In the genomic region with DNA sequence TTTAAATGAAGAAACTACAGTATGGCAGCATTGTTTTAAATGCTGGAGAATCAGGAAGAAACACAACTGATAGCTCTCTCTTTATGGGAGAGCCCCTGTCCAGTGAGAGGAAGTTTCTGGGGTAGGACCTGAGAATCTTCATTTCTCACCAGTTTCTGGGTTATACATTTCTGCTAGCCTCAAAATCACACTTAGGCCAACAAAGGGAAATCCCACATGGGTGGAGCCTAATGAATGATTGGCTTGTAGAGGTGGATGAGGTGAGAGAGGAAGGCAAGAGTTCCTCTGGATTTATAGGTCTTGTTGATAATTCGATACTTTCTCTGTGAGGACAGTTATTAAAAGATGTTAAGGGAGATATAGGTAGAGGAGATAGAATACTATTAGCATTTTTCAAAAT, we compare ENCODE assay signal across 16 cellular contexts.
DNase-seq lines count a peak whose midpoint lies in the region; ATAC-seq and TF ChIP-seq lines count a peak whose summit lies in the region.
"Had no signal": no experiment of that assay in that cellular context is flagged by ENCODE, and none has a peak within 500 bp of the region (broad histone marks: within the 10 kb centered on the region; RNA-seq: fewer than 3 reads in every experiment).

No MANE protein-coding gene starts in this region.

- no peak overlapping the region for H3K23ac ChIP-seq in H9 (ENCODE audit: insufficient read length, low read depth, low read length)

- no peak overlapping the region for H3K14ac ChIP-seq in H9 (ENCODE audit: insufficient read depth, low read length)

- H3K18ac ChIP-seq in H9 (ENCODE audit: insufficient read length, low read depth, low read length): no peak overlapping the region

- H2BK120ac ChIP-seq in H9 (ENCODE audit: low read depth, low read length, poor library complexity, severe bottlenecking): no peak overlapping the region

- H3K4me1 ChIP-seq in H9 (ENCODE audit: insufficient read depth, low read length) (no peaks in the 10 kb centered on the region), hepatocyte (ENCODE audit: insufficient read depth) (no peaks in the 10 kb centered on the region)
- H3K4me1 ChIP-seq: left ventricle myocardium inferior had no signal

- no peak overlapping the region for H3K56ac ChIP-seq in H9 (ENCODE audit: insufficient read length, low read depth, low read length)

- ATAC-seq in GM18505 (IDR thresholded peaks at IDR 0.05; ENCODE audit: unreplicated experiment) (peak; percentile 65), GM19372 (IDR thresholded peaks at IDR 0.05; ENCODE audit: low read depth, unreplicated experiment) (peak; percentile 82), HG03342 (IDR thresholded peaks at IDR 0.05; ENCODE audit: unreplicated experiment) (peak; percentile 85)
- ATAC-seq: activated CD8-positive, alpha-beta memory T cell treated with anti-CD3 and anti-CD28 coated beads, Interleukin-2, amount 10 ng/mL, durations not matched to agents 7 days and 5 days had no signal

- TF ChIP-seq CTCF in H9 (conservative IDR thresholded peaks at IDR 0.05): no peak
- no peak for TF ChIP-seq CTCF in hepatocyte (IDR thresholded peaks at IDR 0.05; ENCODE audit: poor library complexity)

- H3K36me3 ChIP-seq in hepatocyte (replicated peaks; ENCODE audit: insufficient read depth, low read depth): no peaks in the 10 kb centered on the region
- H3K36me3 ChIP-seq: left ventricle myocardium inferior had no signal

- H3K9ac ChIP-seq in H9 (ENCODE audit: extremely low read depth, insufficient read length, low read length): no peak overlapping the region

- no peak overlapping the region for H3T11ph ChIP-seq in H9 (ENCODE audit: low read length)

- no peaks in the 10 kb centered on the region for H3K36me3 Mint-ChIP-seq in H9 (ENCODE audit: insufficient read depth in 1 of 3, low read depth in 3 of 3)
- H3K36me3 Mint-ChIP-seq: activated CD8-positive, alpha-beta memory T cell treated with anti-CD3 and anti-CD28 coated beads, Interleukin-2, amount 10 ng/mL, durations not matched to agents 7 days and 5 days; brain had no signal

- no peaks in the 10 kb centered on the region for H3K9me3 Mint-ChIP-seq in H9
- H3K9me3 Mint-ChIP-seq: brain had no signal

- H4K20me1 ChIP-seq in H9 (ENCODE audit: control insufficient read depth, insufficient read depth, insufficient read length) (no peaks in the 10 kb centered on the region), hepatocyte (ENCODE audit: insufficient read depth, poor library complexity, severe bottlenecking) (no peaks in the 10 kb centered on the region)

- H2BK20ac ChIP-seq in H9 (ENCODE audit: low read depth, low read length, poor library complexity, severe bottlenecking): no peak overlapping the region

- no peaks in the 10 kb centered on the region for H3K4me1 Mint-ChIP-seq in H9
- H3K4me1 Mint-ChIP-seq: activated CD8-positive, alpha-beta memory T cell treated with anti-CD3 and anti-CD28 coated beads, Interleukin-2, amount 10 ng/mL, durations not matched to agents 7 days and 5 days; brain had no signal

- DNase-seq in H9 (no peak), hepatocyte (ENCODE audit: low spot score) (no peak), AG08396 (ENCODE audit: low spot score) (no peak), EL (no peak)
- DNase-seq in stimulated activated CD4-positive, alpha-beta T cell treated with anti-CD3 and anti-CD28 coated beads, Interleukin-1b, Interleukin-23, amount 100 ng/mL, for 48 hours: no peak
- DNase-seq: activated CD8-positive, alpha-beta memory T cell treated with anti-CD3 and anti-CD28 coated beads, Interleukin-2, amount 10 ng/mL, durations not matched to agents 7 days and 5 days; activated naive CD4-positive, alpha-beta T cell; COR-L47; dorsolateral prefrontal cortex; left ventricle myocardium inferior; NCI-H2081 had no signal

- H3K4ac ChIP-seq in H9 (ENCODE audit: low read depth, low read length): no peak overlapping the region

- no peak overlapping the region for H2BK5ac ChIP-seq in H9 (ENCODE audit: insufficient read length, low read length)

- H3K4me2 ChIP-seq in H9 (ENCODE audit: insufficient read depth, insufficient read length, low read length): no peak overlapping the region
- H3K4me2 ChIP-seq in hepatocyte: no peak overlapping the region

- H3K79me1 ChIP-seq in H9 (ENCODE audit: insufficient read depth, low read depth, low read length, poor library complexity, severe bottlenecking): no peaks in the 10 kb centered on the region

- WGBS in H9 (ENCODE audit: extremely low coverage, insufficient read length, low lambda C conversion rate): no CpG with 5 or more reads among the region's 1 CpG
- 100% methylated on average over 1 of the region's 1 CpG for WGBS in hepatocyte (ENCODE audit: low lambda C conversion rate, missing lambda C conversion rate)

- H2AFZ ChIP-seq in H9 (ENCODE audit: low read length) (peak overlapping the region; percentile 48), hepatocyte (no peak overlapping the region)

- no peak for TF ChIP-seq POLR2A in GM18505 (IDR thresholded peaks at IDR 0.05; ENCODE audit: borderline replicate concordance, extremely low read depth, insufficient read depth, insufficient read length)

- no peak overlapping the region for H3K4me3 Mint-ChIP-seq in H9
- H3K4me3 Mint-ChIP-seq: activated CD8-positive, alpha-beta memory T cell treated with anti-CD3 and anti-CD28 coated beads, Interleukin-2, amount 10 ng/mL, durations not matched to agents 7 days and 5 days; brain had no signal

- no peak overlapping the region for H3K4me3 ChIP-seq in hepatocyte
- H3K4me3 ChIP-seq: dorsolateral prefrontal cortex, left ventricle myocardium inferior had no signal

- H3K9me3 ChIP-seq in H9 (ENCODE audit: control insufficient read depth, low read depth, low read length) (no peaks in the 10 kb centered on the region), hepatocyte (ENCODE audit: low read depth) (no peaks in the 10 kb centered on the region)
- H3K9me3 ChIP-seq: left ventricle myocardium inferior had no signal

- H2AK5ac ChIP-seq in H9 (ENCODE audit: insufficient read length, low read length): no peak overlapping the region

- no peaks in the 10 kb centered on the region for H3K79me2 ChIP-seq in H9 (ENCODE audit: insufficient read depth, low read length)
- H3K79me2 ChIP-seq in hepatocyte: no peaks in the 10 kb centered on the region

- no peaks in the 10 kb centered on the region for H3K23me2 ChIP-seq in H9 (ENCODE audit: insufficient read length, low read depth, low read length, poor library complexity, severe bottlenecking)

- H4K91ac ChIP-seq in H9 (ENCODE audit: insufficient read length, low read depth, low read length): no peak overlapping the region

- H3K27ac ChIP-seq in H9 (ENCODE audit: insufficient read length, low read depth, low read length) (no peak overlapping the region), hepatocyte (no peak overlapping the region)
- H3K27ac ChIP-seq: dorsolateral prefrontal cortex, left ventricle myocardium inferior had no signal

- no peak overlapping the region for H2BK12ac ChIP-seq in H9 (ENCODE audit: insufficient read length, low read depth, low read length)

- no peaks in the 10 kb centered on the region for H3K27me3 Mint-ChIP-seq in H9 (ENCODE audit: low read depth)
- H3K27me3 Mint-ChIP-seq: activated CD8-positive, alpha-beta memory T cell treated with anti-CD3 and anti-CD28 coated beads, Interleukin-2, amount 10 ng/mL, durations not matched to agents 7 days and 5 days; brain; progenitor cell of endocrine pancreas had no signal

- no peak overlapping the region; a peak in 1 of 7 replicates for H3K27ac Mint-ChIP-seq in H9
- H3K27ac Mint-ChIP-seq: activated CD8-positive, alpha-beta memory T cell treated with anti-CD3 and anti-CD28 coated beads, Interleukin-2, amount 10 ng/mL, durations not matched to agents 7 days and 5 days; brain; progenitor cell of endocrine pancreas had no signal

- H3K9me2 ChIP-seq in hepatocyte (replicated peaks; ENCODE audit: insufficient read depth): no peaks in the 10 kb centered on the region

- no peak overlapping the region for H4K5ac ChIP-seq in H9 (ENCODE audit: insufficient read length, low read depth, low read length)

- no peaks in the 10 kb centered on the region for H3K27me3 ChIP-seq in H9 (ENCODE audit: insufficient read depth, low read length)
- H3K27me3 ChIP-seq in hepatocyte: no peaks in the 10 kb centered on the region
- H3K27me3 ChIP-seq: dorsolateral prefrontal cortex had no signal

- no peak overlapping the region for H4K8ac ChIP-seq in H9 (replicated peaks; ENCODE audit: insufficient read length, low read depth, low read length)

- H2BK15ac ChIP-seq in H9 (ENCODE audit: low read depth, low read length): no peak overlapping the region
